ENCODE assay signal across 25 cellular contexts in genomic region chr5:57551974-57552537, GRCh38.
DNase-seq lines count a peak whose midpoint lies in the region; ATAC-seq and TF ChIP-seq lines count a peak whose summit lies in the region.
"Had no signal": no experiment of that assay in that cellular context is flagged by ENCODE, and none has a peak within 500 bp of the region (broad histone marks: within the 10 kb centered on the region; RNA-seq: fewer than 3 reads in every experiment).

No MANE protein-coding gene starts in this region.

- intact Hi-C loops in psoas muscle (cut with DNase I) = no loop called here

- DNase-seq in DMS79 treated with DMSO at 0.1 percent for 48 hours (lab: John Stamatoyannopoulos, UW) (peak; percentile 2), DMS79 (lab: John Stamatoyannopoulos, UW) (no peak), NCI-H187 treated with DMSO at 0.1 percent for 48 hours (lab: John Stamatoyannopoulos, UW) (peak; percentile 35), caudate nucleus (lab: John Stamatoyannopoulos, UW) (no peak), psoas muscle (no peak), HAP-1 (ENCODE audit: low spot score in 2 of 2) (no peak), ecto neural progenitor cell (ENCODE audit: low spot score) (no peak), NCI-H1105 treated with DMSO at 0.1 percent for 48 hours (lab: John Stamatoyannopoulos, UW) (no peak)
- DNase-seq: activated naive CD4-positive, alpha-beta T cell treated with Interleukin-2 at 50 U/mL for 16 hours; activated T-cell treated with anti-CD3 and anti-CD28 coated beads, Interleukin-2, amount 50 U/mL, for 4 hours; DMS53; head of caudate nucleus; natural killer cell; NCI-H1092 treated with DMSO at 0.1 percent for 48 hours; NCI-H2081; NCI-H526; posterior cingulate gyrus; SHP77 treated with DMSO at 0.1 percent for 48 hours; small intestine; stimulated activated CD4-positive, alpha-beta T cell treated with anti-CD3 and anti-CD28 coated beads, Interleukin-4, amount 100 ng/mL, for 1 hour; stimulated activated naive CD4-positive, alpha-beta T cell treated with Interleukin-2 at 50 U/mL for 16 hours; tibial artery had no signal

- no peaks in the 10 kb centered on the region for H3K27me3 ChIP-seq in psoas muscle (ENCODE audit: insufficient read depth in 3 of 3, low read length in 2 of 3)
- no peaks in the 10 kb centered on the region for H3K27me3 ChIP-seq in HAP-1 (ENCODE audit: low read depth)
- H3K27me3 ChIP-seq: tibial artery had no signal

- no peaks in the 10 kb centered on the region for H3K9me3 ChIP-seq in psoas muscle
- H3K9me3 ChIP-seq in HAP-1 = no peaks in the 10 kb centered on the region
- H3K9me3 ChIP-seq: tibial artery had no signal

- ATAC-seq in psoas muscle = peak in 3 of 4 donors; percentile 73 to 95 (median 86)
- ATAC-seq: activated CD4-positive, CD25-positive, alpha-beta regulatory T cell treated with anti-CD3 and anti-CD28 coated beads, Interleukin-2, amount 50 U/mL, for 24 hours; activated T-cell treated with anti-CD3 and anti-CD28 coated beads, Interleukin-2, amount 50 U/mL, for 4 hours; natural killer cell had no signal

- no peak for TF ChIP-seq CTCF in psoas muscle (IDR thresholded peaks at IDR 0.05)

- no peaks in the 10 kb centered on the region for H3K36me3 ChIP-seq in psoas muscle (ENCODE audit: insufficient read depth in 1 of 2, low read depth in 1 of 2)
- no peaks in the 10 kb centered on the region for H3K36me3 ChIP-seq in HAP-1 (replicated peaks)
- H3K36me3 ChIP-seq: tibial artery had no signal

- H3K4me1 ChIP-seq in psoas muscle (peaks cover 4% of the 10 kb centered on the region), HAP-1 (no peaks in the 10 kb centered on the region)
- H3K4me1 ChIP-seq: tibial artery had no signal

- WGBS in psoas muscle, 3 donors = 35 to 49% (median 35%) methylated on average over 5 of the region's 5 CpGs

- in situ Hi-C loops in HAP-1 (cut with MboI; ENCODE audit: low sequenced_read_pairs) = no loop called here

- no peak overlapping the region for H3K4me3 ChIP-seq in psoas muscle
- no peak overlapping the region for H3K4me3 ChIP-seq in HAP-1
- H3K4me3 ChIP-seq: tibial artery had no signal

- peak overlapping the region; percentile 58 for H3K27ac ChIP-seq in caudate nucleus (ENCODE audit: low read depth, low read length)
- H3K27ac ChIP-seq in psoas muscle = no peak overlapping the region
- H3K27ac ChIP-seq: 22Rv1, KMS-11, tibial artery had no signal

Comparison
In these comparisons a context has a peak if more than half of its experiments do, and no peak if none do; other contexts are left out.
1. DNase-seq: peak in DMS79 treated with DMSO at 0.1 percent for 48 hours (single experiment) and NCI-H187 treated with DMSO at 0.1 percent for 48 hours (single experiment); none in DMS79 (single experiment), caudate nucleus (0 of 61), psoas muscle (0 of 2), HAP-1 (0 of 2), ecto neural progenitor cell (single experiment) and NCI-H1105 treated with DMSO at 0.1 percent for 48 hours (single experiment).